In the genomic region with DNA sequence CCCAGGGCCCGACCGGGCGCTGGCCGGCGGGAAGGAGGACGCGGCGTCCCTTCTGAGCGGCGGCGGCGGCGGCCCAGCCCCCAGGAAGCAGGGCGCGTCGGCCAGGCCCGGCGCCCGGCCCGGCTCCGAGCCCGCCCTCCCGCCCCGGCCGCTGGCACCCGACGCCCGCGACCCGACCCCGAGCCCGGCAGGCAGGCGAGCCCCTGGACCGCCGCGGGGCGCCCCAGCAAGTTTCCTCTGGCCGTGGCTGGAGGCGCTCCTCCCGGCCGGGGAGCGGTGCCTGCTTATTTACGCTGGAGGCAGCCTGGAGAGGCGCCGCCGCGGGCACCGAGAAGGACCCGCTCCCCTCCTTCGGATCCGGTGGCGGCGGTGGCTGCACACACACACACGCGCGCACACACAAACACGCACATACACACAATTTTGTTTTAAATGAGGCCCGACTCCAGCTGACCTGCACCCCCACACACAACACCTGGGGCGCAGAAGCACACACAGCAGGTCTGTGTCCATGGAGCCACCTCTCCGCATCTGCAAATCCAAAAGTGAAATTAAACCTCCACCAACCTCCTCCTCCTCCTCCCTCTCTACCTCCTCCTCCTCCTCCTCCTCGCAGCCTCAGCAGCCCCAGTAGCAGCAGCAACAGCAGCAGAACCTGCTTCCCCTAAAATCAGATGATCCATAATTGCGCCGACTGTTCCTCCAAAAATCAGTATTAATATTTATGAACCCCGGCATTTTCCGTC, we compare ENCODE assay signal across 8 cellular contexts. TPM values are rescaled to one million over a fixed set of nuclear protein-coding genes. Genes with fewer than 3 reads are reported as not detected.
A peak's percentile ranks its signal among the peaks of the same experiment; 100 is the strongest.
DNase-seq lines count a peak whose midpoint lies in the region; ATAC-seq and TF ChIP-seq lines count a peak whose summit lies in the region.

No MANE protein-coding gene starts in this region.

- H3K27me3 Mint-ChIP-seq in activated naive CD8-positive, alpha-beta T cell treated with anti-CD3 and anti-CD28 coated beads for 36 hours: no peaks in the 10 kb centered on the region

- ATAC-seq in HG02588 (IDR thresholded peaks at IDR 0.05; ENCODE audit: unreplicated experiment) (peak; percentile 1), HG03196 (IDR thresholded peaks at IDR 0.05; ENCODE audit: unreplicated experiment) (no peak)

- H3K4me3 Mint-ChIP-seq in activated naive CD8-positive, alpha-beta T cell treated with anti-CD3 and anti-CD28 coated beads for 36 hours: peak overlapping the region; percentile 98

- H3K27ac Mint-ChIP-seq in activated naive CD8-positive, alpha-beta T cell treated with anti-CD3 and anti-CD28 coated beads for 36 hours: peak overlapping the region; percentile 100

- H3K36me3 Mint-ChIP-seq in activated naive CD8-positive, alpha-beta T cell treated with anti-CD3 and anti-CD28 coated beads for 36 hours: peaks cover 38% of the 10 kb centered on the region

- no peaks in the 10 kb centered on the region for H3K9me3 Mint-ChIP-seq in activated naive CD8-positive, alpha-beta T cell treated with anti-CD3 and anti-CD28 coated beads for 36 hours

- H3K4me1 Mint-ChIP-seq in activated naive CD8-positive, alpha-beta T cell treated with anti-CD3 and anti-CD28 coated beads for 36 hours: peaks cover 56% of the 10 kb centered on the region

- TF ChIP-seq POLR2A in Raji (IDR thresholded peaks at IDR 0.05; ENCODE audit: insufficient read depth, low read depth, low read length): peak; percentile 48

- intact Hi-C loops in cardiac septum (cut with DNase I): loop anchor here (1.0 to 10.0 kb wide), 9 partner anchors 25 to 351 kb away; a partner anchor contains a TSS
- intact Hi-C loops in posterior vena cava (cut with DNase I): loop anchor here (2.0 to 10.0 kb wide), 2 partner anchors 61 to 63 kb away; no protein-coding TSS in a partner anchor

- DNase-seq in ELF-1 (ENCODE audit: low read depth, low spot score) (peak; percentile 63), cardiac septum (ENCODE audit: low spot score) (peak; percentile 81), posterior vena cava (ENCODE audit: low spot score) (peak; percentile 87), NCI-H1694 (lab: John Stamatoyannopoulos, UW) (no peak)
- peak; percentile 49 for DNase-seq in activated naive CD8-positive, alpha-beta T cell treated with anti-CD3 and anti-CD28 coated beads for 36 hours

RNA-seq across cellular contexts. Expression of a gene that starts 0.7 kb away (rescaled TPM):
- total RNA-seq in activated naive CD8-positive, alpha-beta T cell treated with anti-CD3 and anti-CD28 coated beads for 36 hours: 10 to 100 TPM; 49.1 to 61.4 TPM
- total RNA-seq in cardiac septum: 22.4 TPM
- total RNA-seq in posterior vena cava: 10 to 100 TPM; 25.1 to 29.4 TPM
